Comparison of ENCODE assay signal across 8 cellular contexts in genomic region chr1:161314201-161314981, GRCh38. TPM values are rescaled to one million over a fixed set of nuclear protein-coding genes. Genes with fewer than 3 reads are reported as not detected.
DNase-seq lines count a peak whose midpoint lies in the region; ATAC-seq and TF ChIP-seq lines count a peak whose summit lies in the region.

TSS of gene SDHC (plus strand) at chr1:161314381. CDS start at chr1:161314406, 25 bp downstream.

- peak within 1 kb of the TSS; percentile 98 for H3K4me3 ChIP-seq in GM06990 (replicated peaks; ENCODE audit: low read depth, low read length)
- H3K4me3 ChIP-seq in HEK293 (ENCODE audit: low read depth, low read length): peak within 1 kb of the TSS; percentile 92

- H3K4me3 Mint-ChIP-seq in activated naive CD4-positive, alpha-beta T cell treated with anti-CD3 and anti-CD28 coated beads, Interleukin-2, amount 50 U/mL, for 24 hours: peak within 1 kb of the TSS; percentile 98

- CTCF ChIA-PET in HEK293 (lab: Yijun Ruan, JAX): interaction anchor here (0.6 to 2.0 kb wide), 10 partner anchors 12 to 112 kb away, joined by 3 to 9 read pairs (median 3); partner anchors contain the start of genes CFAP126, NDUFS2 and TOMM40L

- 0 out of 2 replicates have a peak, but pooled peaks cover 4% of the 10 kb centered on the region for H3K4me1 ChIP-seq in HEK293 (ENCODE audit: control insufficient read depth, insufficient read depth, low read length)

- H3K27ac ChIP-seq in HEK293 (ENCODE audit: extremely low read depth, low read depth, low read length): peak within 1 kb of the TSS; percentile 69
- H3K27ac ChIP-seq in temporal lobe (ENCODE audit: low read depth, low read length): peak within 1 kb of the TSS; percentile 98

- no peaks in the 10 kb centered on the region for H3K27me3 Mint-ChIP-seq in activated naive CD4-positive, alpha-beta T cell treated with anti-CD3 and anti-CD28 coated beads, Interleukin-2, amount 50 U/mL, for 24 hours

- H3K36me3 Mint-ChIP-seq in activated naive CD4-positive, alpha-beta T cell treated with anti-CD3 and anti-CD28 coated beads, Interleukin-2, amount 50 U/mL, for 24 hours: no peaks in the 10 kb centered on the region

- H3K27me3 ChIP-seq in GM06990 (replicated peaks; ENCODE audit: control insufficient read depth, insufficient read depth, low read length): no peaks in the 10 kb centered on the region

- peak; percentile 40 for TF ChIP-seq CTCF in GM06990 (IDR thresholded peaks at IDR 0.05; ENCODE audit: insufficient read depth, low read length, poor library complexity, severe bottlenecking)
- peak; percentile 63 for TF ChIP-seq CTCF in HEK293 (tag by site-specific recombination; IDR thresholded peaks at IDR 0.05)

- H3K4me1 Mint-ChIP-seq in activated naive CD4-positive, alpha-beta T cell treated with anti-CD3 and anti-CD28 coated beads, Interleukin-2, amount 50 U/mL, for 24 hours: peaks cover 30% of the 10 kb centered on the region

- peak within 1 kb of the TSS; percentile 97 for H3K27ac Mint-ChIP-seq in activated naive CD4-positive, alpha-beta T cell treated with anti-CD3 and anti-CD28 coated beads, Interleukin-2, amount 50 U/mL, for 24 hours

- no peaks in the 10 kb centered on the region for H3K9me3 Mint-ChIP-seq in activated naive CD4-positive, alpha-beta T cell treated with anti-CD3 and anti-CD28 coated beads, Interleukin-2, amount 50 U/mL, for 24 hours

- H3K36me3 ChIP-seq in GM06990 (ENCODE audit: control insufficient read depth, insufficient read depth, low read length) (no peaks in the 10 kb centered on the region), HEK293 (ENCODE audit: control insufficient read depth in 2 of 2, insufficient read depth in 1 of 2, low read length in 2 of 2) (peaks cover 1 to 2% of the 10 kb centered on the region in 2 experiments; a peak in 2 of 3 replicates)

- no peaks in the 10 kb centered on the region for H3K9me3 ChIP-seq in HEK293 (ENCODE audit: control insufficient read depth, insufficient read depth, low read depth, low read length)

- POLR2A ChIA-PET in HEK293 (lab: Yijun Ruan, JAX): interaction anchor here (0.6 to 2.4 kb wide), 10 partner anchors 8 to 156 kb away, joined by 3 to 11 read pairs (median 4); partner anchors contain the start of genes PCP4L1 and TOMM40L

- peak; percentile 98 for ATAC-seq in SK-N-SH treated with all-trans-retinoic acid at 6 μM for 48 hours

- peak; percentile 91 for DNase-seq in GM06990 (ENCODE audit: extremely low read depth, insufficient read length)
- peak; percentile 82 for DNase-seq in MV-4-11 (lab: John Stamatoyannopoulos, UW)
- DNase-seq in glomerular endothelial cell (ENCODE audit: extremely low read depth, low read depth, low spot score): peak; percentile 54
- peak; percentile 91 for DNase-seq in occipital lobe (lab: John Stamatoyannopoulos, UW)

TF ChIP-seq in HEK293, 187 proteins besides CTCF, POLR2A, EP300 and RAD21 (continues in another document):
- TF ChIP-seq ZBTB17 (tag by site-specific recombination; IDR thresholded peaks at IDR 0.05) (peak; percentile 61), ZFHX2 (tag by site-specific recombination; conservative IDR thresholded peaks at IDR 0.05) (peak; percentile 61), HOXD13 (CRISPR knock-in tag; IDR thresholded peaks at IDR 0.05; ENCODE audit: borderline replicate concordance) (no peak), KLF1 (tag by site-specific recombination; IDR thresholded peaks at IDR 0.05) (peak; percentile 41), KLF7 (tag by site-specific recombination; IDR thresholded peaks at IDR 0.05; ENCODE audit: borderline replicate concordance) (peak; percentile 9; the same call in 1 of the 2 replicates), ZNF341 (tag by site-specific recombination; IDR thresholded peaks at IDR 0.05; ENCODE audit: low read depth) (no peak), ZNF639 (tag by site-specific recombination; IDR thresholded peaks at IDR 0.05) (peak; percentile 74)
- TF ChIP-seq, protein P1, sequence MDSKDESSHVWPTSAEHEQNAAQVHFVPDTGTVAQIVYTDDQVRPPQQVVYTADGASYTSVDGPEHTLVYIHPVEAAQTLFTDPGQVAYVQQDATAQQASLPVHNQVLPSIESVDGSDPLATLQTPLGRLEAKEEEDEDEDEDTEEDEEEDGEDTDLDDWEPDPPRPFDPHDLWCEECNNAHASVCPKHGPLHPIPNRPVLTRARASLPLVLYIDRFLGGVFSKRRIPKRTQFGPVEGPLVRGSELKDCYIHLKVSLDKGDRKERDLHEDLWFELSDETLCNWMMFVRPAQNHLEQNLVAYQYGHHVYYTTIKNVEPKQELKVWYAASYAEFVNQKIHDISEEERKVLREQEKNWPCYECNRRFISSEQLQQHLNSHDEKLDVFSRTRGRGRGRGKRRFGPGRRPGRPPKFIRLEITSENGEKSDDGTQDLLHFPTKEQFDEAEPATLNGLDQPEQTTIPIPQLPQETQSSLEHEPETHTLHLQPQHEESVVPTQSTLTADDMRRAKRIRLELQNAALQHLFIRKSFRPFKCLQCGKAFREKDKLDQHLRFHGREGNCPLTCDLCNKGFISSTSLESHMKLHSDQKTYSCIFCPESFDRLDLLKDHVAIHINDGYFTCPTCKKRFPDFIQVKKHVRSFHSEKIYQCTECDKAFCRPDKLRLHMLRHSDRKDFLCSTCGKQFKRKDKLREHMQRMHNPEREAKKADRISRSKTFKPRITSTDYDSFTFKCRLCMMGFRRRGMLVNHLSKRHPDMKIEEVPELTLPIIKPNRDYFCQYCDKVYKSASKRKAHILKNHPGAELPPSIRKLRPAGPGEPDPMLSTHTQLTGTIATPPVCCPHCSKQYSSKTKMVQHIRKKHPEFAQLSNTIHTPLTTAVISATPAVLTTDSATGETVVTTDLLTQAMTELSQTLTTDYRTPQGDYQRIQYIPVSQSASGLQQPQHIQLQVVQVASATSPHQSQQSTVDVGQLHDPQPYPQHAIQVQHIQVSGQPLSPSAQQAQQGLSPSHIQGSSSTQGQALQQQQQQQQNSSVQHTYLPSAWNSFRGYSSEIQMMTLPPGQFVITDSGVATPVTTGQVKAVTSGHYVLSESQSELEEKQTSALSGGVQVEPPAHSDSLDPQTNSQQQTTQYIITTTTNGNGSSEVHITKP (tag by site-specific recombination; IDR thresholded peaks at IDR 0.05): peak; percentile 76

TF ChIP-seq in SK-N-SH treated with all-trans-retinoic acid at 6 μM for 48 hours, 23 proteins besides CTCF, POLR2A, EP300 and RAD21:
- TF ChIP-seq PATZ1 (CRISPR knock-in tag; IDR thresholded peaks at IDR 0.05; ENCODE audit: borderline replicate concordance) (no peak), ZC3H10 (CRISPR knock-in tag; IDR thresholded peaks at IDR 0.05) (0 out of 2 replicates have a peak, but pooled peaks have one; percentile 33)

RNA-seq across cellular contexts. Expression of gene SDHC, which starts in this region (rescaled TPM):
- total RNA-seq in glomerular endothelial cell (69.4 and 92.9 TPM in 2 replicates), occipital lobe (19.5 TPM), temporal lobe (22.1 TPM)

Comparison
In these comparisons a context has a peak if more than half of its experiments do, and no peak if none do; other contexts are left out.
1. Peak in every context shown above with its lines: DNase-seq, ATAC-seq, H3K4me3 ChIP-seq and H3K27ac ChIP-seq.